ENCODE assay signal across 2 cellular contexts in genomic region chr15:99451484-99451883, GRCh38.
TF ChIP-seq lines count a peak whose summit lies in the region.

No MANE protein-coding gene starts in this region.

TF ChIP-seq in IMR-90, 13 proteins besides CTCF, POLR2A, EP300 and RAD21:
- no peak for TF ChIP-seq USF2 (IDR thresholded peaks at IDR 0.05; ENCODE audit: low read depth, low read length)
- no peak for TF ChIP-seq NFE2L2 (IDR thresholded peaks at IDR 0.05; ENCODE audit: low read depth, low read length)
- TF ChIP-seq MXI1 (IDR thresholded peaks at IDR 0.05; ENCODE audit: borderline replicate concordance, low read depth, low read length) = no peak
- no peak for TF ChIP-seq SMC3 (IDR thresholded peaks at IDR 0.05; ENCODE audit: low read depth, low read length)
- no peak for TF ChIP-seq MAZ (IDR thresholded peaks at IDR 0.05; ENCODE audit: borderline replicate concordance, low read depth, low read length)
- TF ChIP-seq CHD1 (IDR thresholded peaks at IDR 0.05; ENCODE audit: low read depth, low read length) = no peak
- no peak for TF ChIP-seq ELK1 (IDR thresholded peaks at IDR 0.05; ENCODE audit: borderline replicate concordance, low read depth, low read length)
- TF ChIP-seq MAFK (IDR thresholded peaks at IDR 0.05; ENCODE audit: low read depth, low read length) = no peak
- no peak for TF ChIP-seq FOS (IDR thresholded peaks at IDR 0.05; ENCODE audit: low read depth, low read length)
- TF ChIP-seq CEBPB (IDR thresholded peaks at IDR 0.05; ENCODE audit: low read depth, low read length) = no peak
- no peak for TF ChIP-seq RFX5 (IDR thresholded peaks at IDR 0.05; ENCODE audit: low read depth, low read length)
- no peak for TF ChIP-seq BHLHE40 (IDR thresholded peaks at IDR 0.05; ENCODE audit: low read depth, low read length)
- TF ChIP-seq RCOR1 (IDR thresholded peaks at IDR 0.05; ENCODE audit: insufficient replicate concordance, low read length) = no peak

TF ChIP-seq in endothelial cell of umbilical vein, 7 proteins besides CTCF, POLR2A, EP300 and RAD21:
- no peak for TF ChIP-seq GATA2 (IDR thresholded peaks at IDR 0.05; ENCODE audit: insufficient read depth, insufficient read length, low read depth, low read length)
- no peak for TF ChIP-seq JUN (IDR thresholded peaks at IDR 0.05; ENCODE audit: borderline replicate concordance, insufficient read depth, insufficient read length, low read depth)
- no peak for TF ChIP-seq FOS (IDR thresholded peaks at IDR 0.05; ENCODE audit: borderline replicate concordance, insufficient read depth, low read length)
- TF ChIP-seq MAX (IDR thresholded peaks at IDR 0.05; ENCODE audit: insufficient read depth, insufficient read length) = no peak
- no peak for TF ChIP-seq POLR2AphosphoS5 (IDR thresholded peaks at IDR 0.05; ENCODE audit: insufficient read depth, low read depth, low read length)
